Comparison of ENCODE assay signal across 19 cellular contexts in genomic region chr2:196322963-196323810, GRCh38.
A peak's percentile ranks its signal among the peaks of the same experiment; 100 is the strongest.
DNase-seq lines count a peak whose midpoint lies in the region; FAIRE-seq and TF ChIP-seq lines count a peak whose summit lies in the region.
"Had no signal": no experiment of that assay in that cellular context is flagged by ENCODE, and none has a peak within 500 bp of the region (broad histone marks: within the 10 kb centered on the region; RNA-seq: fewer than 3 reads in every experiment).

No MANE protein-coding gene starts in this region.

- H3K27ac ChIP-seq in astrocyte (ENCODE audit: low read depth, low read length), result peak overlapping the region; percentile 62
- H3K27ac ChIP-seq in breast epithelium, result no peak overlapping the region
- H3K27ac ChIP-seq in ovary, result no peak overlapping the region
- H3K27ac ChIP-seq: epithelial cell of prostate, hepatocyte, pancreas, tibial nerve had no signal

- POLR2A ChIA-PET in AG04449 (lab: Yijun Ruan, JAX), result interaction anchor here (0.7 kb wide), 1 partner anchor 12 kb away, joined by 3 read pairs; no protein-coding TSS in a partner anchor

- peaks cover 5% of the 10 kb centered on the region for H3K36me3 Mint-ChIP-seq in astrocyte (ENCODE audit: low read depth, unreplicated experiment)
- H3K36me3 Mint-ChIP-seq: stimulated activated effector memory CD8-positive, alpha-beta T cell treated with anti-CD3 and anti-CD28 coated beads, Interleukin-12 subunit alpha, Interleukin-12 subunit beta, amount 100 ng/mL, for 72 hours had no signal

- FAIRE-seq in astrocyte (lab: Jason Lieb, UNC), result peak; percentile 37
- FAIRE-seq: A204.1, G401.6, K562, pancreas had no signal

- WGBS in ovary, 3 donors, result 5 to 20% (median 7%) methylated on average over 4 of the region's 4 CpGs

- no peak for TF ChIP-seq EP300 in ovary (IDR thresholded peaks at IDR 0.05)

- H3K4me3 Mint-ChIP-seq in astrocyte (ENCODE audit: unreplicated experiment), result peak overlapping the region; percentile 2
- H3K4me3 Mint-ChIP-seq: activated CD4-positive, alpha-beta T cell treated with anti-CD3 and anti-CD28 coated beads, Interleukin-2, amount 10 ng/mL, durations not matched to agents 7 days and 5 days; activated T-cell treated with anti-CD3 and anti-CD28 coated beads, Interleukin-2, amount 50 U/mL, for 24 hours; stimulated activated effector memory CD8-positive, alpha-beta T cell treated with anti-CD3 and anti-CD28 coated beads, Interleukin-12 subunit alpha, Interleukin-12 subunit beta, amount 100 ng/mL, for 72 hours had no signal

- no peak overlapping the region for H2AFZ ChIP-seq in astrocyte (ENCODE audit: low read depth, low read length)
- H2AFZ ChIP-seq: hepatocyte had no signal

- TF ChIP-seq CTCF in AG04449 (IDR thresholded peaks at IDR 0.05; ENCODE audit: insufficient read depth, low read length, missing control alignments) (no peak), astrocyte (IDR thresholded peaks at IDR 0.05; ENCODE audit: insufficient read depth, low read depth, low read length) (no peak), breast epithelium (IDR thresholded peaks at IDR 0.05) (no peak), ovary (IDR thresholded peaks at IDR 0.05) (no peak)

- peaks cover 31% of the 10 kb centered on the region for H3K4me1 Mint-ChIP-seq in astrocyte (ENCODE audit: low read depth, unreplicated experiment)
- H3K4me1 Mint-ChIP-seq: activated CD4-positive, alpha-beta T cell treated with anti-CD3 and anti-CD28 coated beads, Interleukin-2, amount 10 ng/mL, durations not matched to agents 7 days and 5 days; stimulated activated effector memory CD8-positive, alpha-beta T cell treated with anti-CD3 and anti-CD28 coated beads, Interleukin-12 subunit alpha, Interleukin-12 subunit beta, amount 100 ng/mL, for 72 hours had no signal

- H3K4me1 ChIP-seq in astrocyte (ENCODE audit: insufficient read depth, low read length) (peaks cover 20% of the 10 kb centered on the region), breast epithelium (no peaks in the 10 kb centered on the region), ovary (ENCODE audit: insufficient read depth) (no peaks in the 10 kb centered on the region)
- H3K4me1 ChIP-seq: pancreas, tibial nerve had no signal

- H3K27me3 ChIP-seq in astrocyte (ENCODE audit: insufficient read depth, low read length) (no peaks in the 10 kb centered on the region), breast epithelium (no peaks in the 10 kb centered on the region), ovary (no peaks in the 10 kb centered on the region)
- H3K27me3 ChIP-seq: hepatocyte, pancreas, tibial nerve had no signal

- H3K36me3 ChIP-seq in astrocyte (ENCODE audit: insufficient read depth, low read length), result no peaks in the 10 kb centered on the region
- no peaks in the 10 kb centered on the region for H3K36me3 ChIP-seq in breast epithelium
- H3K36me3 ChIP-seq in ovary, result no peaks in the 10 kb centered on the region
- H3K36me3 ChIP-seq: pancreas had no signal

- no peaks in the 10 kb centered on the region for H3K79me2 ChIP-seq in astrocyte (ENCODE audit: insufficient read depth, low read length)
- H3K79me2 ChIP-seq: hepatocyte had no signal

- H3K9me3 ChIP-seq in astrocyte (ENCODE audit: insufficient read depth, low read depth, low read length), result no peaks in the 10 kb centered on the region
- H3K9me3 ChIP-seq in breast epithelium, result no peaks in the 10 kb centered on the region
- no peaks in the 10 kb centered on the region for H3K9me3 ChIP-seq in ovary
- H3K9me3 ChIP-seq: pancreas, tibial nerve had no signal

- no peaks in the 10 kb centered on the region for H3K27me3 Mint-ChIP-seq in astrocyte (ENCODE audit: low read depth, unreplicated experiment)

- no peak for TF ChIP-seq POLR2A in breast epithelium (IDR thresholded peaks at IDR 0.05)
- TF ChIP-seq POLR2A in ovary (IDR thresholded peaks at IDR 0.05), result no peak

- CTCF ChIA-PET in AG04449 (lab: Yijun Ruan, JAX), result interaction anchor here (0.7 to 4.1 kb wide), 7 partner anchors 13 to 255 kb away, joined by 3 to 14 read pairs (median 6); partner anchors contain the start of gene DNAH7

- no peak overlapping the region for H3K4me3 ChIP-seq in AG04449 (ENCODE audit: low read depth, low read length)
- H3K4me3 ChIP-seq in astrocyte (ENCODE audit: insufficient read depth, low read depth, low read length), result no peak overlapping the region
- H3K4me3 ChIP-seq in breast epithelium, result no peak overlapping the region
- no peak overlapping the region for H3K4me3 ChIP-seq in ovary
- H3K4me3 ChIP-seq: hepatocyte, K562, pancreas, tibial nerve had no signal

- H3K9me3 Mint-ChIP-seq in astrocyte (ENCODE audit: unreplicated experiment), result no peaks in the 10 kb centered on the region
- H3K9me3 Mint-ChIP-seq: activated CD4-positive, alpha-beta T cell treated with anti-CD3 and anti-CD28 coated beads, Interleukin-2, amount 10 ng/mL, durations not matched to agents 7 days and 5 days; activated T-cell treated with anti-CD3 and anti-CD28 coated beads, Interleukin-2, amount 50 U/mL, for 24 hours; stimulated activated effector memory CD8-positive, alpha-beta T cell treated with anti-CD3 and anti-CD28 coated beads, Interleukin-12 subunit alpha, Interleukin-12 subunit beta, amount 100 ng/mL, for 72 hours had no signal

- peak overlapping the region; percentile 39 for H3K9ac ChIP-seq in astrocyte (ENCODE audit: low read length)

- H4K20me1 ChIP-seq in astrocyte (ENCODE audit: insufficient read depth, low read length), result no peaks in the 10 kb centered on the region

- H3K4me2 ChIP-seq in astrocyte (ENCODE audit: low read length), result peak overlapping the region; percentile 70
- H3K4me2 ChIP-seq: hepatocyte had no signal

- H3K27ac Mint-ChIP-seq in astrocyte (ENCODE audit: unreplicated experiment), result peak overlapping the region; percentile 75
- H3K27ac Mint-ChIP-seq: activated CD4-positive, alpha-beta T cell treated with anti-CD3 and anti-CD28 coated beads, Interleukin-2, amount 10 ng/mL, durations not matched to agents 7 days and 5 days; activated T-cell treated with anti-CD3 and anti-CD28 coated beads, Interleukin-2, amount 50 U/mL, for 24 hours; stimulated activated effector memory CD8-positive, alpha-beta T cell treated with anti-CD3 and anti-CD28 coated beads, Interleukin-12 subunit alpha, Interleukin-12 subunit beta, amount 100 ng/mL, for 72 hours had no signal

- DNase-seq in AG04449 (ENCODE audit: low read depth, low spot score), result peak; percentile 42
- DNase-seq in HS-5 (ENCODE audit: low read depth), result peak; percentile 62
- DNase-seq in astrocyte (ENCODE audit: low read depth), result peak; percentile 69
- DNase-seq in glomerular visceral epithelial cell (ENCODE audit: extremely low spot score), result peak; percentile 30
- no peak for DNase-seq in activated CD8-positive, alpha-beta memory T cell treated with anti-CD3 and anti-CD28 coated beads, Interleukin-2, amount 50 U/mL, for 48 hours
- no peak for DNase-seq in MV-4-11 (lab: John Stamatoyannopoulos, UW)
- DNase-seq in breast epithelium (ENCODE audit: low spot score in 2 of 2), result no peak
- no peak for DNase-seq in ovary
- DNase-seq: activated CD4-positive, alpha-beta T cell treated with anti-CD3 and anti-CD28 coated beads, Interleukin-2, amount 10 ng/mL, durations not matched to agents 7 days and 5 days; activated T-cell treated with anti-CD3 and anti-CD28 coated beads, Interleukin-2, amount 50 U/mL, for 24 hours; NCI-H345; pancreas had no signal

- intact Hi-C loops in breast epithelium (cut with DNase I; ENCODE audit: low total_unique reads), result no loop called here
- intact Hi-C loops in ovary (cut with DNase I), result no loop called here

Comparison
In these comparisons a context has a peak if more than half of its experiments do, and no peak if none do; other contexts are left out.
1. DNase-seq: peak in AG04449 (single experiment), HS-5 (single experiment), astrocyte (single experiment) and glomerular visceral epithelial cell (single experiment); none in activated CD8-positive, alpha-beta memory T cell treated with anti-CD3 and anti-CD28 coated beads, Interleukin-2, amount 50 U/mL, for 48 hours (single experiment), MV-4-11 (single experiment), breast epithelium (0 of 2) and ovary (0 of 5).